28 cellular contexts compared by ENCODE assay signal in the genomic region with DNA sequence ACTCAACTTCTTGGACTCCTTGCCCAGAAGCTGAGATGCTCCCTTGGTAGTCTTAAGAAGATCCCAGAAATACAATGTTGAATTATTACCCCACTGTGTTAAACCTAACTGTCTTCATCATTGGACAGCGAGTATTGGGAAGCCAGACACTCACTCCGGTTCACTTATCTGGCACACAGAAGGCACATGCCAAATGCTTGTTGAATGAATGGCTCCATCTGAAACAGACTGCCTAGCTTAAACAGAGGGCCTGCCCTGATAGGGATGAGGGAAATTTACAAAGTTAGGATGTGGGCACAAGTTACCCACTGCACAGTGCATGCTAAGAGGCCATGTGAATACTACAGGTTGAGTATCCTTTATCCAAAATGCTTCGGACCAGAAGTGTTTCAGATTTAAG.
"Had no signal": no experiment of that assay in that cellular context is flagged by ENCODE, and none has a peak within 500 bp of the region (broad histone marks: within the 10 kb centered on the region; RNA-seq: fewer than 3 reads in every experiment).

No MANE protein-coding gene starts in this region.

- H3K36me3 ChIP-seq: heart left ventricle, lower lobe of right lung, pancreas, prostate gland, right lobe of liver, stomach, thyroid gland, transverse colon, upper lobe of right lung had no signal

- H2AFZ ChIP-seq: hepatocyte had no signal

- DNase-seq: heart left ventricle; islet precursor cell; lower lobe of right lung; mammary epithelial cell; mesenchymal stem cell; naive thymus-derived CD8-positive, alpha-beta T cell; nucleus accumbens; pancreas; posterior cingulate gyrus; retina; right lobe of liver; stimulated activated CD4-positive, alpha-beta T cell treated with anti-CD3 and anti-CD28 coated beads, Interleukin-12 subunit alpha, Interleukin-12 subunit beta, amount 100 ng/mL, for 4 hours; stimulated activated CD4-positive, alpha-beta T cell treated with anti-CD3 and anti-CD28 coated beads, Interleukin-15, amount 100 ng/mL, for 24 hours; stimulated activated CD4-positive, alpha-beta T cell treated with anti-CD3 and anti-CD28 coated beads, Interleukin-2, amount 100 ng/mL, for 24 hours; stimulated activated CD4-positive, alpha-beta T cell treated with anti-CD3 and anti-CD28 coated beads, Interleukin-4, amount 100 ng/mL, for 1 hour; stimulated activated naive B cell treated with anti-CD40 and anti-IgM and Interleukin-4, amounts not matched to agents 10 μg/mL and 1 μg/mL and 100 μg/mL, for 72 hours; stimulated activated naive CD8-positive, alpha-beta T cell treated with anti-CD3 and anti-CD28 coated beads, Interleukin-15, Interleukin-2, amounts not matched to agents 100 U/mL and 50 U/mL, for 24 hours; stomach; testis; thyroid gland; transverse colon; upper lobe of right lung had no signal

- H3K4me3 ChIP-seq: heart left ventricle, hepatocyte, lower lobe of right lung, pancreas, prostate gland, right lobe of liver, skin epidermis, stomach, testis, thyroid gland, transverse colon, upper lobe of right lung had no signal

- H3K4me1 Mint-ChIP-seq: stimulated activated naive B cell treated with anti-CD40 and anti-IgM and Interleukin-4, amounts not matched to agents 10 μg/mL and 1 μg/mL and 100 μg/mL, for 72 hours had no signal

- H3K27ac ChIP-seq: heart left ventricle, hepatocyte, lower lobe of right lung, pancreas, prostate gland, right lobe of liver, skin epidermis, stomach, testis, thyroid gland, transverse colon, upper lobe of right lung had no signal

- H3K4me3 Mint-ChIP-seq: naive thymus-derived CD8-positive, alpha-beta T cell; nephron; neural crest cell; stimulated activated naive B cell treated with anti-CD40 and anti-IgM and Interleukin-4, amounts not matched to agents 10 μg/mL and 1 μg/mL and 100 μg/mL, for 72 hours had no signal

- H3K27me3 Mint-ChIP-seq: naive thymus-derived CD8-positive, alpha-beta T cell; stimulated activated naive B cell treated with anti-CD40 and anti-IgM and Interleukin-4, amounts not matched to agents 10 μg/mL and 1 μg/mL and 100 μg/mL, for 72 hours had no signal

- H3K4me2 ChIP-seq: hepatocyte had no signal

- H3K9me3 Mint-ChIP-seq: nephron; neural crest cell; stimulated activated naive B cell treated with anti-CD40 and anti-IgM and Interleukin-4, amounts not matched to agents 10 μg/mL and 1 μg/mL and 100 μg/mL, for 72 hours had no signal

- H3K27me3 ChIP-seq: heart left ventricle, hepatocyte, pancreas, right lobe of liver, stomach, testis, thyroid gland, transverse colon, upper lobe of right lung had no signal

- FAIRE-seq: pancreas, urothelium cell line had no signal

- H3K9me3 ChIP-seq: heart left ventricle, lower lobe of right lung, pancreas, prostate gland, right lobe of liver, stomach, testis, thyroid gland, transverse colon, upper lobe of right lung had no signal

- H3K27ac Mint-ChIP-seq: naive thymus-derived CD8-positive, alpha-beta T cell; stimulated activated naive B cell treated with anti-CD40 and anti-IgM and Interleukin-4, amounts not matched to agents 10 μg/mL and 1 μg/mL and 100 μg/mL, for 72 hours had no signal

- ATAC-seq: lower lobe of right lung; naive thymus-derived CD8-positive, alpha-beta T cell; pancreas; right lobe of liver; stimulated activated naive B cell treated with anti-CD40 and anti-IgM and Interleukin-4, amounts not matched to agents 10 μg/mL and 1 μg/mL and 100 μg/mL, for 72 hours; stimulated activated naive CD8-positive, alpha-beta T cell treated with anti-CD3 and anti-CD28 coated beads, Interleukin-15, Interleukin-2, amounts not matched to agents 100 U/mL and 50 U/mL, for 24 hours; upper lobe of right lung had no signal

- H3K4me1 ChIP-seq: lower lobe of right lung, prostate gland, stomach, thyroid gland, transverse colon, upper lobe of right lung had no signal

- H3K79me2 ChIP-seq: hepatocyte had no signal
